1 cellular context compared by ENCODE assay signal in the genomic region with DNA sequence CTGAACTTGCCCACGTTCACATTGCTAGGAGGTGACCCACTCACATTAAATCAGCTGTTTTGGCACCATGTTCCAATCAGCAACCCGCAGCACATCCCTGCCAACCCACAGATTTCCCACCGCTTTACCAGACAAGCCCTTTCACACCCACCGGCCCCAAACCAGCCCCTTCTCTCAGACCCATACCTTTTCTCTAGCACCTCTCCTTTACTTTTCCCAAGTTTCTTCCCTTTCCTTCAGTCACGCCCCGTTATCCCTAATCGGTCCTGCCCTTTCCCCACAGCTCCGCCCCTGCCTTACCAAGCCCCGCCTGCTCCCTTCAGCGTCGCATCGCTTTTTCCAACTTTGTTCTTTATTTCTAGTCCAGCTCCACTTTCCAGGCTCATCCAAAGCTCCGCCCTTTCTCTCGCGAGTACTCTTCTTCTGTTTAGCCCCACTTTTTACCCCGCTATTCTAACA.
TF ChIP-seq lines count a peak whose summit lies in the region.

No MANE protein-coding gene starts in this region.

TF ChIP-seq in IMR-90, 13 proteins besides CTCF, POLR2A, EP300 and RAD21 (continued from another document):
- TF ChIP-seq, protein P1, sequence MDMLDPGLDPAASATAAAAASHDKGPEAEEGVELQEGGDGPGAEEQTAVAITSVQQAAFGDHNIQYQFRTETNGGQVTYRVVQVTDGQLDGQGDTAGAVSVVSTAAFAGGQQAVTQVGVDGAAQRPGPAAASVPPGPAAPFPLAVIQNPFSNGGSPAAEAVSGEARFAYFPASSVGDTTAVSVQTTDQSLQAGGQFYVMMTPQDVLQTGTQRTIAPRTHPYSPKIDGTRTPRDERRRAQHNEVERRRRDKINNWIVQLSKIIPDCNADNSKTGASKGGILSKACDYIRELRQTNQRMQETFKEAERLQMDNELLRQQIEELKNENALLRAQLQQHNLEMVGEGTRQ (IDR thresholded peaks at IDR 0.05; ENCODE audit: low read depth, low read length): no peak
- no peak for TF ChIP-seq NFE2L2 (IDR thresholded peaks at IDR 0.05; ENCODE audit: low read depth, low read length)
- TF ChIP-seq MAZ (IDR thresholded peaks at IDR 0.05; ENCODE audit: borderline replicate concordance, low read depth, low read length): no peak
- TF ChIP-seq MXI1 (IDR thresholded peaks at IDR 0.05; ENCODE audit: borderline replicate concordance, low read depth, low read length): no peak
- TF ChIP-seq RCOR1 (IDR thresholded peaks at IDR 0.05; ENCODE audit: insufficient replicate concordance, low read length): no peak
- TF ChIP-seq, protein P2, sequence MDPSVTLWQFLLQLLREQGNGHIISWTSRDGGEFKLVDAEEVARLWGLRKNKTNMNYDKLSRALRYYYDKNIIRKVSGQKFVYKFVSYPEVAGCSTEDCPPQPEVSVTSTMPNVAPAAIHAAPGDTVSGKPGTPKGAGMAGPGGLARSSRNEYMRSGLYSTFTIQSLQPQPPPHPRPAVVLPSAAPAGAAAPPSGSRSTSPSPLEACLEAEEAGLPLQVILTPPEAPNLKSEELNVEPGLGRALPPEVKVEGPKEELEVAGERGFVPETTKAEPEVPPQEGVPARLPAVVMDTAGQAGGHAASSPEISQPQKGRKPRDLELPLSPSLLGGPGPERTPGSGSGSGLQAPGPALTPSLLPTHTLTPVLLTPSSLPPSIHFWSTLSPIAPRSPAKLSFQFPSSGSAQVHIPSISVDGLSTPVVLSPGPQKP (IDR thresholded peaks at IDR 0.05; ENCODE audit: borderline replicate concordance, low read depth, low read length): no peak
- no peak for TF ChIP-seq CEBPB (IDR thresholded peaks at IDR 0.05; ENCODE audit: low read depth, low read length)
- no peak for TF ChIP-seq BHLHE40 (IDR thresholded peaks at IDR 0.05; ENCODE audit: low read depth, low read length)
